Comparison of ENCODE assay signal across 8 cellular contexts in genomic region chr6:129749749-129750120, GRCh38. TPM values are rescaled to one million over a fixed set of nuclear protein-coding genes. Genes with fewer than 3 reads are reported as not detected.
DNase-seq lines count a peak whose midpoint lies in the region; ATAC-seq and TF ChIP-seq lines count a peak whose summit lies in the region.

No MANE protein-coding gene starts in this region.

- H3K27ac Mint-ChIP-seq in activated CD8-positive, alpha-beta T cell treated with anti-CD3 and anti-CD28 coated beads for 36 hours: peak overlapping the region; percentile 94

- ATAC-seq in activated T-cell treated with anti-CD3 and anti-CD28 coated beads, Interleukin-2, amount 50 U/mL, for 4 hours: peak in 1 of 2 donors; percentile 22
- ATAC-seq in HG03571 (IDR thresholded peaks at IDR 0.05; ENCODE audit: unreplicated experiment) (peak; percentile 43), HG03045 (IDR thresholded peaks at IDR 0.05; ENCODE audit: unreplicated experiment) (no peak)
- peak; percentile 31 for ATAC-seq in activated CD8-positive, alpha-beta T cell treated with anti-CD3 and anti-CD28 coated beads for 36 hours

- no peaks in the 10 kb centered on the region for H3K9me3 Mint-ChIP-seq in activated T-cell treated with anti-CD3 and anti-CD28 coated beads, Interleukin-2, amount 50 U/mL, for 4 hours
- H3K9me3 Mint-ChIP-seq in activated CD8-positive, alpha-beta T cell treated with anti-CD3 and anti-CD28 coated beads for 36 hours: peaks cover under 1% of the 10 kb centered on the region

- POLR2A ChIA-PET in activated CD8-positive, alpha-beta T cell treated with anti-CD3 and anti-CD28 coated beads for 36 hours (lab: Charles Lee): interaction anchor here (0.7 kb wide), 1 partner anchor 178 kb away, joined by 3 read pairs; no protein-coding TSS in a partner anchor

- CTCF ChIA-PET in activated CD8-positive, alpha-beta T cell treated with anti-CD3 and anti-CD28 coated beads for 36 hours (lab: Charles Lee): interaction anchor here (1.0 to 3.0 kb wide), 10 partner anchors 9 to 272 kb away, joined by 3 to 16 read pairs (median 4); no protein-coding TSS in a partner anchor

- DNase-seq in activated T-cell treated with anti-CD3 and anti-CD28 coated beads, Interleukin-2, amount 50 U/mL, for 4 hours: no peak
- DNase-seq in activated T-cell treated with anti-CD3 and anti-CD28 coated beads, Interleukin-2, amount 50 U/mL, for 1 hour: no peak
- no peak for DNase-seq in activated CD8-positive, alpha-beta T cell treated with anti-CD3 and anti-CD28 coated beads for 36 hours
- DNase-seq in kidney tubule cell (ENCODE audit: low spot score): peak; percentile 57
- no peak for DNase-seq in T1000 (lab: John Stamatoyannopoulos, UW)
- DNase-seq in DMS114 treated with DMSO at 0.1 percent for 48 hours (lab: John Stamatoyannopoulos, UW; ENCODE audit: unreplicated experiment): no peak

- no peaks in the 10 kb centered on the region for H3K27me3 Mint-ChIP-seq in activated T-cell treated with anti-CD3 and anti-CD28 coated beads, Interleukin-2, amount 50 U/mL, for 4 hours (ENCODE audit: low read depth)
- no peaks in the 10 kb centered on the region for H3K27me3 Mint-ChIP-seq in activated CD8-positive, alpha-beta T cell treated with anti-CD3 and anti-CD28 coated beads for 36 hours

- peaks cover 54% of the 10 kb centered on the region for H3K4me1 Mint-ChIP-seq in activated T-cell treated with anti-CD3 and anti-CD28 coated beads, Interleukin-2, amount 50 U/mL, for 4 hours (ENCODE audit: low read depth)
- peaks cover 56% of the 10 kb centered on the region for H3K4me1 Mint-ChIP-seq in activated CD8-positive, alpha-beta T cell treated with anti-CD3 and anti-CD28 coated beads for 36 hours (ENCODE audit: low read depth)

- H3K4me3 Mint-ChIP-seq in activated T-cell treated with anti-CD3 and anti-CD28 coated beads, Interleukin-2, amount 50 U/mL, for 4 hours: peak overlapping the region; percentile 66
- peak overlapping the region; percentile 75 for H3K4me3 Mint-ChIP-seq in activated CD8-positive, alpha-beta T cell treated with anti-CD3 and anti-CD28 coated beads for 36 hours

- no peak for TF ChIP-seq CTCF in activated CD8-positive, alpha-beta T cell treated with anti-CD3 and anti-CD28 coated beads for 36 hours (IDR thresholded peaks at IDR 0.05)

- peaks cover 2% of the 10 kb centered on the region for H3K36me3 Mint-ChIP-seq in activated T-cell treated with anti-CD3 and anti-CD28 coated beads, Interleukin-2, amount 50 U/mL, for 4 hours (ENCODE audit: insufficient read depth)
- H3K36me3 Mint-ChIP-seq in activated CD8-positive, alpha-beta T cell treated with anti-CD3 and anti-CD28 coated beads for 36 hours (ENCODE audit: low read depth): peaks cover under 1% of the 10 kb centered on the region

- intact Hi-C loops in activated CD8-positive, alpha-beta T cell treated with anti-CD3 and anti-CD28 coated beads for 36 hours (cut with micrococcal nuclease): loop anchor here (5.0 kb wide), 2 partner anchors 77 to 257 kb away; no protein-coding TSS in a partner anchor

RNA-seq across cellular contexts. Expression of gene ARHGAP18, which starts 39.8 kb away (rescaled TPM):
- total RNA-seq in activated T-cell treated with anti-CD3 and anti-CD28 coated beads, Interleukin-2, amount 50 U/mL, for 4 hours: 1 to 10 TPM; 2.1 to 2.5 (median 2.3) TPM
- 1 to 10 TPM; 8.2 to 9.6 TPM for total RNA-seq in activated CD8-positive, alpha-beta T cell treated with anti-CD3 and anti-CD28 coated beads for 36 hours
